Comparison of ENCODE assay signal across 9 cellular contexts in genomic region chr16:964696-965395, GRCh38. TPM values are rescaled to one million over a fixed set of nuclear protein-coding genes. Genes with fewer than 3 reads are reported as not detected.
DNase-seq lines count a peak whose midpoint lies in the region; ATAC-seq and TF ChIP-seq lines count a peak whose summit lies in the region.
"Had no signal": no experiment of that assay in that cellular context is flagged by ENCODE, and none has a peak within 500 bp of the region (broad histone marks: within the 10 kb centered on the region; RNA-seq: fewer than 3 reads in every experiment).

No MANE protein-coding gene starts in this region.

- peaks cover 33% of the 10 kb centered on the region for H3K4me1 Mint-ChIP-seq in neural crest cell

- H3K4me3 Mint-ChIP-seq in neural crest cell: peak overlapping the region; percentile 74

- no peak overlapping the region for H3K27ac Mint-ChIP-seq in neural crest cell (ENCODE audit: unreplicated experiment)

- peaks cover 2% of the 10 kb centered on the region for H3K27me3 Mint-ChIP-seq in neural crest cell (ENCODE audit: low read depth)

- peaks cover 33% of the 10 kb centered on the region for H3K36me3 Mint-ChIP-seq in neural crest cell (ENCODE audit: low read depth)

- peaks cover 5% of the 10 kb centered on the region for H3K9me3 Mint-ChIP-seq in neural crest cell

- peak overlapping the region; percentile 73 for H3K27ac ChIP-seq in 22Rv1

- peak; percentile 57 for DNase-seq in RPMI8226
- peak; percentile 86 for DNase-seq in activated naive CD4-positive, alpha-beta T cell treated with Interleukin-2 at 50 U/mL for 16 hours
- DNase-seq in neural crest cell (ENCODE audit: low read depth, low spot score): no peak
- no peak for DNase-seq in occipital lobe (lab: John Stamatoyannopoulos, UW)
- no peak for DNase-seq in SW 1271 (lab: John Stamatoyannopoulos, UW)

- ATAC-seq in GM21737 (IDR thresholded peaks at IDR 0.05; ENCODE audit: unreplicated experiment) (no peak), HG03432 (IDR thresholded peaks at IDR 0.05; ENCODE audit: unreplicated experiment) (no peak)

- TF ChIP-seq CTCF in 22Rv1 (IDR thresholded peaks at IDR 0.05): 0 out of 2 replicates have a peak, but pooled peaks have one; percentile 11
- TF ChIP-seq CTCF in neural crest cell (conservative IDR thresholded peaks at IDR 0.05): no peak

RNA-seq across cellular contexts. Expression of gene LMF1, which starts 5.9 kb away (rescaled TPM):
- 16.0 and 19.4 TPM in 2 replicates for total RNA-seq in neural crest cell
- total RNA-seq in occipital lobe: 9.4 TPM

RNA-seq across cellular contexts. Expression of gene SOX8, which starts 16.7 kb away (rescaled TPM):
- total RNA-seq in neural crest cell (19.4 and 19.8 TPM in 2 replicates), occipital lobe (20.1 TPM)
- total RNA-seq: MCF 10A had no signal

Comparison
In these comparisons a context has a peak if more than half of its experiments do, and no peak if none do; other contexts are left out.
1. DNase-seq: peak in RPMI8226 (single experiment) and activated naive CD4-positive, alpha-beta T cell treated with Interleukin-2 at 50 U/mL for 16 hours (single experiment); none in neural crest cell (single experiment), occipital lobe (single experiment) and SW 1271 (0 of 2).